ENCODE assay signal across 8 cellular contexts in genomic region chr3:169772530-169772950, GRCh38. TPM values are rescaled to one million over a fixed set of nuclear protein-coding genes. Genes with fewer than 3 reads are reported as not detected.
DNase-seq lines count a peak whose midpoint lies in the region; ATAC-seq and TF ChIP-seq lines count a peak whose summit lies in the region.

No MANE protein-coding gene starts in this region.

- H3K27me3 ChIP-seq in KMS-11 (ENCODE audit: insufficient read depth, low read depth) (no peaks in the 10 kb centered on the region), OCI-LY3 (ENCODE audit: low read depth, low read length) (no peaks in the 10 kb centered on the region), ascending aorta (no peaks in the 10 kb centered on the region), right atrium auricular region (no peaks in the 10 kb centered on the region)

- in situ Hi-C loops in G401 (cut with HindIII; ENCODE audit: low sequenced_read_pairs), result no loop called here

- peak overlapping the region; percentile 97 for H3K9ac ChIP-seq in KMS-11
- peak overlapping the region; percentile 97 for H3K9ac ChIP-seq in OCI-LY3 (ENCODE audit: low read length)

- H3K4me2 ChIP-seq in KMS-11 (peak overlapping the region; percentile 59), OCI-LY3 (ENCODE audit: low read length) (peak overlapping the region; percentile 97)

- H4K20me1 ChIP-seq in KMS-11 (ENCODE audit: insufficient read depth) (no peaks in the 10 kb centered on the region), OCI-LY3 (ENCODE audit: insufficient read depth, low read length) (0 out of 2 replicates have a peak, but pooled peaks cover 3% of the 10 kb centered on the region)

- ATAC-seq in GM21825 (IDR thresholded peaks at IDR 0.05; ENCODE audit: unreplicated experiment), result peak; percentile 24

- H3K4me3 ChIP-seq in KMS-11 (IDR thresholded peaks at IDR 0.05; ENCODE audit: insufficient read depth, low read depth, low read length), result peak overlapping the region; percentile 94
- H3K4me3 ChIP-seq in OCI-LY3 (ENCODE audit: low read length), result peak overlapping the region; percentile 89
- peak overlapping the region; percentile 75 to 78 for H3K4me3 ChIP-seq in ascending aorta
- H3K4me3 ChIP-seq in right atrium auricular region, result peak overlapping the region; percentile 75 to 97

- peaks cover 26% of the 10 kb centered on the region for H3K79me2 ChIP-seq in KMS-11 (ENCODE audit: insufficient read depth, low read depth)
- peaks cover 38% of the 10 kb centered on the region for H3K79me2 ChIP-seq in OCI-LY3 (ENCODE audit: low read length)

- peaks cover 21% of the 10 kb centered on the region for H3K4me1 ChIP-seq in KMS-11 (ENCODE audit: low read depth, poor library complexity, severe bottlenecking)
- H3K4me1 ChIP-seq in OCI-LY3 (ENCODE audit: low read length), result peaks cover 8% of the 10 kb centered on the region
- H3K4me1 ChIP-seq in ascending aorta, result peaks cover 7 to 14% of the 10 kb centered on the region in 2 donors
- peaks cover 0 to 17% of the 10 kb centered on the region in 2 donors for H3K4me1 ChIP-seq in right atrium auricular region

- intact Hi-C loops in ascending aorta (cut with DNase I), result loop anchor here (2.0 to 5.0 kb wide), 4 partner anchors 195 to 626 kb away; partner anchors contain the start of genes PHC3, SEC62 and SKIL
- intact Hi-C loops in posterior cingulate gyrus (cut with DNase I), result loop anchor here (10.0 kb wide), 1 partner anchor 192 kb away; the partner anchor contains the start of gene SEC62

- H3K27ac ChIP-seq in KMS-11 (peak overlapping the region; percentile 89), OCI-LY3 (ENCODE audit: low read length) (peak overlapping the region; percentile 91), ascending aorta (peak overlapping the region; percentile 96 to 97), right atrium auricular region (peak overlapping the region; percentile 98 to 99)

- peak; percentile 92 for DNase-seq in G401 (ENCODE audit: low spot score)
- peak; percentile 39 to 86 for DNase-seq in ascending aorta (ENCODE audit: low spot score in 2 of 2)
- peak; percentile 81 for DNase-seq in right atrium auricular region (ENCODE audit: low spot score)
- peak; percentile 53 to 95 (median 76) for DNase-seq in posterior cingulate gyrus
- DNase-seq in GM19238 (ENCODE audit: insufficient read length, low spot score), result no peak

- TF ChIP-seq CTCF in KMS-11 (conservative IDR thresholded peaks at IDR 0.05; ENCODE audit: low read depth, low read length) (no peak), OCI-LY3 (IDR thresholded peaks at IDR 0.05; ENCODE audit: low read depth, low read length) (no peak), ascending aorta (IDR thresholded peaks at IDR 0.05) (no peak), right atrium auricular region (IDR thresholded peaks at IDR 0.05) (no peak)

- H2AFZ ChIP-seq in KMS-11 (ENCODE audit: low read depth) (peak overlapping the region; percentile 86), OCI-LY3 (ENCODE audit: low read depth, low read length) (peak overlapping the region; percentile 75)

- H3K9me3 ChIP-seq in OCI-LY3 (ENCODE audit: insufficient read depth, low read length) (no peaks in the 10 kb centered on the region), ascending aorta (no peaks in the 10 kb centered on the region), right atrium auricular region (no peaks in the 10 kb centered on the region)

- H3K36me3 ChIP-seq in KMS-11 (ENCODE audit: insufficient read depth) (no peaks in the 10 kb centered on the region), OCI-LY3 (replicated peaks; ENCODE audit: low read depth, low read length) (peaks cover 23% of the 10 kb centered on the region), ascending aorta (peaks cover 8 to 21% of the 10 kb centered on the region in 2 donors), right atrium auricular region (peaks cover 27% of the 10 kb centered on the region)

RNA-seq across cellular contexts. Expression of gene MYNN, which starts 0.7 kb away (rescaled TPM):
- total RNA-seq in G401 (2014; rRNA removed; shearing (Covaris generic)), result 23.8 and 25.7 TPM in 2 replicates
- 3.9 TPM for total RNA-seq in ascending aorta
- total RNA-seq in right atrium auricular region, result 10 to 100 TPM; 10.2 to 11.2 TPM

RNA-seq across cellular contexts. Expression of gene ACTRT3, which starts 3.2 kb away (rescaled TPM):
- 2.7 and 3.8 TPM in 2 replicates for total RNA-seq in G401 (2014; rRNA removed; shearing (Covaris generic))
- 0.32 TPM for total RNA-seq in ascending aorta
- total RNA-seq in right atrium auricular region, result 1 to 10 TPM in 1 of 2 donors, under 1 TPM in 1; 0.30 to 1.4 TPM

RNA-seq across cellular contexts. Expression of gene TERC, which starts 7.7 kb away (rescaled TPM):
- total RNA-seq in G401 (2014; rRNA removed; shearing (Covaris generic)), result 118 and 204 TPM in 2 replicates
- total RNA-seq in ascending aorta, result 260 TPM
- 10 to 100 TPM; 53.6 to 61.6 TPM for total RNA-seq in right atrium auricular region

RNA-seq across cellular contexts. Expression of gene LRRIQ4, which starts 40.1 kb away (rescaled TPM):
- not detected in 2 replicates for total RNA-seq in G401 (2014; rRNA removed; shearing (Covaris generic))
- total RNA-seq in ascending aorta (not detected), right atrium auricular region (under 1 TPM in 1 of 2 donors, not detected in 1; 0.43 TPM)

RNA-seq across cellular contexts. Expression of gene LRRC34, which starts 40.2 kb away (rescaled TPM):
- total RNA-seq in G401 (2014; rRNA removed; shearing (Covaris generic)), result not detected in 2 replicates
- 3.5 TPM for total RNA-seq in ascending aorta
- 1 to 10 TPM; 2.9 to 3.3 TPM for total RNA-seq in right atrium auricular region
